In genomic region chr15:39564972-39565665, GRCh38 we compare ENCODE assay signal across 24 cellular contexts.
"Had no signal": no experiment of that assay in that cellular context is flagged by ENCODE, and none has a peak within 500 bp of the region (broad histone marks: within the 10 kb centered on the region; RNA-seq: fewer than 3 reads in every experiment).

No MANE protein-coding gene starts in this region.

- H3K79me2 ChIP-seq: hepatocyte had no signal

- DNase-seq: islet precursor cell; left ventricle myocardium inferior; mesendoderm; naive thymus-derived CD8-positive, alpha-beta T cell; nucleus accumbens; pancreas; posterior cingulate gyrus; retina; right cardiac atrium; small intestine; spleen; stimulated activated CD4-positive, alpha-beta T cell treated with anti-CD3 and anti-CD28 coated beads, Interleukin-4, amount 100 ng/mL, for 24 hours; stimulated activated naive CD4-positive, alpha-beta T cell; tibial artery; trophoblast cell; upper lobe of right lung had no signal

- H2AFZ ChIP-seq: hepatocyte had no signal

- FAIRE-seq: pancreas, small intestine, urothelium cell line had no signal

- H3K36me3 ChIP-seq: left ventricle myocardium inferior, pancreas, prostate gland, spleen, suprapubic skin, thoracic aorta, tibial artery, upper lobe of right lung had no signal

- H3K27ac ChIP-seq: hepatocyte, left ventricle myocardium inferior, pancreas, prostate gland, spleen, suprapubic skin, thoracic aorta, tibial artery, upper lobe of right lung had no signal

- H3K9me3 ChIP-seq: left ventricle myocardium inferior, pancreas, prostate gland, spleen, suprapubic skin, thoracic aorta, tibial artery, upper lobe of right lung had no signal

- H3K4me2 ChIP-seq: hepatocyte had no signal

- H3K4me1 ChIP-seq: left ventricle myocardium inferior, pancreas, prostate gland, spleen, suprapubic skin, tibial artery, upper lobe of right lung had no signal

- H3K4me3 ChIP-seq: hepatocyte, left ventricle myocardium inferior, lung, pancreas, prostate gland, spleen, suprapubic skin, thoracic aorta, tibial artery, upper lobe of right lung had no signal

- H3K27me3 ChIP-seq: hepatocyte, pancreas, spleen, suprapubic skin, tibial artery, upper lobe of right lung had no signal

- ATAC-seq: naive thymus-derived CD8-positive, alpha-beta T cell; pancreas; right cardiac atrium; sciatic nerve; stimulated activated effector memory CD8-positive, alpha-beta T cell treated with anti-CD3 and anti-CD28 coated beads, Interleukin-12 subunit alpha, Interleukin-12 subunit beta, amount 100 ng/mL, for 72 hours; upper lobe of right lung had no signal
